2 cellular contexts compared by ENCODE assay signal in genomic region chr1:11638121-11638520, GRCh38.
TF ChIP-seq lines count a peak whose summit lies in the region.

No MANE protein-coding gene starts in this region.

TF ChIP-seq in GM23338, 12 proteins besides CTCF, POLR2A, EP300 and RAD21:
- TF ChIP-seq NANOG (IDR thresholded peaks at IDR 0.05; ENCODE audit: borderline replicate concordance) (no peak), EZH2 (IDR thresholded peaks at IDR 0.05; ENCODE audit: low read depth, unreplicated experiment) (no peak), EZH2phosphoT487 (IDR thresholded peaks at IDR 0.05; ENCODE audit: unreplicated experiment) (no peak), POLR2AphosphoS5 (IDR thresholded peaks at IDR 0.05; ENCODE audit: low read depth) (no peak), STAT1 (IDR thresholded peaks at IDR 0.05; ENCODE audit: unreplicated experiment) (no peak), JUNB (IDR thresholded peaks at IDR 0.05; ENCODE audit: unreplicated experiment) (no peak), REST (IDR thresholded peaks at IDR 0.05; ENCODE audit: unreplicated experiment) (no peak), ZNF114 (CRISPR knock-in tag; IDR thresholded peaks at IDR 0.05) (no peak), CREB1 (CRISPR knock-in tag; IDR thresholded peaks at IDR 0.05; ENCODE audit: low read depth) (no peak), ETS1 (IDR thresholded peaks at IDR 0.05) (no peak), ZNF462 (CRISPR knock-in tag; IDR thresholded peaks at IDR 0.05) (no peak), ZNF331 (CRISPR knock-in tag; IDR thresholded peaks at IDR 0.05; ENCODE audit: low read depth) (no peak)
TF ChIP-seq in GM23338: peak in this region for 0.

TF ChIP-seq in K562, 482 proteins besides CTCF, POLR2A, EP300 and RAD21:
- TF ChIP-seq ZFP36 (IDR thresholded peaks at IDR 0.05; ENCODE audit: low read depth, low read length, partially characterized antibody) = no peak
- TF ChIP-seq RFX1 (IDR thresholded peaks at IDR 0.05) = peak; percentile 85
TF ChIP-seq in K562: peak in this region for 1.
